ENCODE assay signal across 16 cellular contexts in the genomic region with DNA sequence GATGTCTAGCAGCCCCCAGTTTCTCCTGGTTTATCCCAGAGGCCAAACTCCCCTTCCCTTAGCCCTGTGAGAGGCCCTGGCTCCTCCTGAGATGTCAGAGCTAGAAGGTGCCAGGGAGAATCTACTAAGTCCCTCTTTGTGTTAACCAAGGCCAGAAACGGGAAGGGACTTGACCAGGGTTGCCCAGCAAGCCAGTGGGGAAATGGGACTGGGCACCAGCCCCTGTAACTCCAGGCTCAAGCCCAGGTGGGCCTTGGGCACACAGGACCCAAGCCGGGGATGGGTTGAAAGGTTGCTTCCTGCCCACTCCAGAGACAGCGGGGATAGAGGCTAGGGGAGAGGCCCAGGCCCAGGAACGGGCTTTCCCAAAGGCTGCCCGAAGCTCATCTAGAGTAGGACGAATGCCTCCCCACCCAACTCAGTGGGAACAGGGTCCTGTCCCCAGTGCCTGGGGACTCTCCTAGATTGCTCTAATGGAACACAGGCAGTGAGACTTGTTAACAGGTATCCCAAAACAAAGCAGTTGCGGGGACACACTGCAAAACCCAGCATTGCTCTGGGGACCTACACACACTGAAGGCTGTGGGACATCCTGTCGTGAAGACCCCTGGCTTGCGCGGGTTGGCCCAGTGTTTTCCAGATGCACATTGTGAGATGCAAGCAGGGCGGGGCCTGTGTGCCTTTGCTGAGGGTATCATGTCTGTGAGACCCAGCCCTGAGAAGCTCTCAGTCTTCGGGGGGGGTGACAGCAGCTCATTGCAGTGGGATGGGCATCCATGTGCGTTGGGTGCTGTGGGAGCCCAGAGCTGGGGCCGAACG. TPM values are rescaled to one million over a fixed set of nuclear protein-coding genes. Genes with fewer than 3 reads are reported as not detected.
DNase-seq lines count a peak whose midpoint lies in the region; ATAC-seq and TF ChIP-seq lines count a peak whose summit lies in the region.
"Had no signal": no experiment of that assay in that cellular context is flagged by ENCODE, and none has a peak within 500 bp of the region (broad histone marks: within the 10 kb centered on the region; RNA-seq: fewer than 3 reads in every experiment).

No MANE protein-coding gene starts in this region.

- intact Hi-C loops in Calu3 (cut with micrococcal nuclease; ENCODE audit: unreplicated experiment) (no loop called here), vagina (cut with DNase I) (no loop called here)
- intact Hi-C loops in activated CD8-positive, alpha-beta T cell treated with anti-CD3 and anti-CD28 coated beads for 36 hours (cut with micrococcal nuclease): no loop called here

- TF ChIP-seq CTCF in Calu3 (IDR thresholded peaks at IDR 0.05; ENCODE audit: unreplicated experiment): no peak
- TF ChIP-seq CTCF in osteocyte (IDR thresholded peaks at IDR 0.05): no peak
- TF ChIP-seq CTCF in vagina (IDR thresholded peaks at IDR 0.05): no peak
- no peak for TF ChIP-seq CTCF in activated CD8-positive, alpha-beta T cell treated with anti-CD3 and anti-CD28 coated beads for 36 hours (IDR thresholded peaks at IDR 0.05)

- no peak for ATAC-seq in GM19023 (IDR thresholded peaks at IDR 0.05; ENCODE audit: unreplicated experiment)
- ATAC-seq in activated CD8-positive, alpha-beta T cell treated with anti-CD3 and anti-CD28 coated beads for 36 hours: no peak
- ATAC-seq: HepG2 had no signal

- no TSS peak for BruUV-seq in Calu3 (replicated peaks; lab: Mats Ljungman, UMichigan)

- H3K4me1 Mint-ChIP-seq in Calu3 (ENCODE audit: low read depth, unreplicated experiment) (no peaks in the 10 kb centered on the region), osteocyte (ENCODE audit: unreplicated experiment) (no peaks in the 10 kb centered on the region)
- peaks cover 6% of the 10 kb centered on the region for H3K4me1 Mint-ChIP-seq in activated CD8-positive, alpha-beta T cell treated with anti-CD3 and anti-CD28 coated beads for 36 hours (ENCODE audit: low read depth)
- H3K4me1 Mint-ChIP-seq: B cell; CD8-positive, alpha-beta memory T cell had no signal

- CTCF ChIA-PET in Calu3 (lab: Charles Lee): no interaction called here
- CTCF ChIA-PET in activated CD8-positive, alpha-beta T cell treated with anti-CD3 and anti-CD28 coated beads for 36 hours (lab: Charles Lee): no interaction called here

- H3K27ac Mint-ChIP-seq in Calu3 (ENCODE audit: unreplicated experiment) (no peak overlapping the region), osteocyte (ENCODE audit: unreplicated experiment) (no peak overlapping the region)
- no peak overlapping the region for H3K27ac Mint-ChIP-seq in activated CD8-positive, alpha-beta T cell treated with anti-CD3 and anti-CD28 coated beads for 36 hours
- H3K27ac Mint-ChIP-seq: B cell; CD8-positive, alpha-beta memory T cell had no signal

- H3K27ac ChIP-seq in vagina: no peak overlapping the region
- H3K27ac ChIP-seq: BLaER1 treated with 17β-estradiol and CSF1 and Interleukin-3, amounts not matched to agents 10 nM and 100 nM had no signal

- H3K36me3 ChIP-seq in vagina: no peaks in the 10 kb centered on the region
- H3K36me3 ChIP-seq: BLaER1 treated with 17β-estradiol and CSF1 and Interleukin-3, amounts not matched to agents 10 nM and 100 nM had no signal

- DNase-seq in Calu3 (peak; percentile 0), mesenteric fat pad (ENCODE audit: low spot score) (peak; percentile 76), osteocyte (ENCODE audit: extremely low spot score, unreplicated experiment) (peak; percentile 78), vagina (ENCODE audit: extremely low spot score in 2 of 2) (peak; percentile 77 to 94), midbrain (lab: John Stamatoyannopoulos, UW) (no peak)
- no peak for DNase-seq in activated CD8-positive, alpha-beta T cell treated with anti-CD3 and anti-CD28 coated beads for 36 hours
- DNase-seq: 8988T; CD8-positive, alpha-beta memory T cell; COR-L47; GDM1; H9 had no signal

- no peaks in the 10 kb centered on the region for H3K9me3 Mint-ChIP-seq in Calu3 (ENCODE audit: low read depth, unreplicated experiment)
- H3K9me3 Mint-ChIP-seq in osteocyte (ENCODE audit: unreplicated experiment): no peaks in the 10 kb centered on the region
- peaks cover 7% of the 10 kb centered on the region for H3K9me3 Mint-ChIP-seq in activated CD8-positive, alpha-beta T cell treated with anti-CD3 and anti-CD28 coated beads for 36 hours
- H3K9me3 Mint-ChIP-seq: H9 had no signal

- no peaks in the 10 kb centered on the region for H3K4me1 ChIP-seq in vagina

- H3K4me3 Mint-ChIP-seq in Calu3 (ENCODE audit: low read depth, unreplicated experiment) (no peak overlapping the region), osteocyte (ENCODE audit: unreplicated experiment) (no peak overlapping the region)
- H3K4me3 Mint-ChIP-seq in activated CD8-positive, alpha-beta T cell treated with anti-CD3 and anti-CD28 coated beads for 36 hours: no peak overlapping the region
- H3K4me3 Mint-ChIP-seq: B cell; CD8-positive, alpha-beta memory T cell; IgD-negative memory B cell had no signal

- POLR2A ChIA-PET in activated CD8-positive, alpha-beta T cell treated with anti-CD3 and anti-CD28 coated beads for 36 hours (lab: Charles Lee): interaction anchor here (0.6 kb wide), 1 partner anchor 818 kb away, joined by 3 read pairs; no protein-coding TSS in a partner anchor

- H3K27me3 Mint-ChIP-seq in Calu3 (ENCODE audit: unreplicated experiment) (peaks cover 54% of the 10 kb centered on the region), osteocyte (ENCODE audit: unreplicated experiment) (peaks cover 49% of the 10 kb centered on the region)
- H3K27me3 Mint-ChIP-seq in activated CD8-positive, alpha-beta T cell treated with anti-CD3 and anti-CD28 coated beads for 36 hours: no peaks in the 10 kb centered on the region
- H3K27me3 Mint-ChIP-seq: IgD-negative memory B cell had no signal

- H3K27me3 ChIP-seq in vagina: no peaks in the 10 kb centered on the region
- H3K27me3 ChIP-seq: BLaER1 treated with 17β-estradiol and CSF1 and Interleukin-3, amounts not matched to agents 10 nM and 100 nM had no signal

- TF ChIP-seq POLR2A in vagina (IDR thresholded peaks at IDR 0.05): no peak

- H3K4me3 ChIP-seq in vagina: no peak overlapping the region
- H3K4me3 ChIP-seq: BLaER1 treated with 17β-estradiol and CSF1 and Interleukin-3, amounts not matched to agents 10 nM and 100 nM had no signal

- no peaks in the 10 kb centered on the region for H3K9me3 ChIP-seq in vagina

- H3K36me3 Mint-ChIP-seq in Calu3 (ENCODE audit: insufficient read depth, unreplicated experiment): no peaks in the 10 kb centered on the region
- H3K36me3 Mint-ChIP-seq in osteocyte (ENCODE audit: unreplicated experiment): no peaks in the 10 kb centered on the region
- H3K36me3 Mint-ChIP-seq in activated CD8-positive, alpha-beta T cell treated with anti-CD3 and anti-CD28 coated beads for 36 hours (ENCODE audit: low read depth): no peaks in the 10 kb centered on the region
- H3K36me3 Mint-ChIP-seq: IgD-negative memory B cell had no signal

RNA-seq across cellular contexts. Expression of a gene that starts 12.9 kb away (rescaled TPM):
- total RNA-seq in Calu3 (2022) (15.7 and 17.0 TPM in 2 replicates), mesenteric fat pad (12.2 TPM), osteocyte (16.9 and 17.6 TPM in 2 replicates), vagina (7.1 TPM)
- total RNA-seq in activated CD8-positive, alpha-beta T cell treated with anti-CD3 and anti-CD28 coated beads for 36 hours: 1 to 10 TPM; 4.5 to 5.0 TPM

RNA-seq across cellular contexts. Expression of a gene that starts 36.2 kb away (rescaled TPM):
- 38.9 and 45.9 TPM in 2 replicates for total RNA-seq in Calu3 (2022)
- total RNA-seq in mesenteric fat pad: 10.9 TPM
- 13.1 and 13.9 TPM in 2 replicates for total RNA-seq in osteocyte
- 12.8 TPM for total RNA-seq in vagina
- total RNA-seq in activated CD8-positive, alpha-beta T cell treated with anti-CD3 and anti-CD28 coated beads for 36 hours: 10 to 100 TPM; 16.6 to 21.2 TPM

Comparison
In these comparisons a context has a peak if more than half of its experiments do, and no peak if none do; other contexts are left out.
1. DNase-seq: peak in Calu3 (single experiment), mesenteric fat pad (single experiment), osteocyte (single experiment) and vagina (2 of 2); none in midbrain (single experiment) and activated CD8-positive, alpha-beta T cell treated with anti-CD3 and anti-CD28 coated beads for 36 hours (single experiment).